Comparison of ENCODE assay signal across 24 cellular contexts in genomic region chr4:126969781-126970180, GRCh38.
"Had no signal": no experiment of that assay in that cellular context is flagged by ENCODE, and none has a peak within 500 bp of the region (broad histone marks: within the 10 kb centered on the region; RNA-seq: fewer than 3 reads in every experiment).

No MANE protein-coding gene starts in this region.

- H3K27me3 Mint-ChIP-seq: activated CD4-positive, alpha-beta T cell treated with anti-CD3 and anti-CD28 coated beads, Interleukin-2, amount 10 ng/mL, durations not matched to agents 7 days and 5 days; activated CD8-positive, alpha-beta memory T cell treated with anti-CD3 and anti-CD28 coated beads, Interleukin-2, amount 10 ng/mL, durations not matched to agents 7 days and 5 days; activated CD8-positive, alpha-beta T cell treated with anti-CD3 and anti-CD28 coated beads for 36 hours; activated naive CD8-positive, alpha-beta T cell treated with anti-CD3 and anti-CD28 coated beads, Interleukin-2, amount 50 U/mL, for 24 hours; effector memory CD8-positive, alpha-beta T cell; memory B cell; stimulated activated naive CD8-positive, alpha-beta T cell treated with anti-CD3 and anti-CD28 coated beads, Interleukin-15, amount 100 ng/mL, for 72 hours had no signal

- H3K4me1 ChIP-seq: gastrocnemius medialis, right atrium auricular region, suprapubic skin had no signal

- H3K27me3 ChIP-seq: brain microvascular endothelial cell, dorsolateral prefrontal cortex, gastrocnemius medialis, right atrium auricular region, suprapubic skin, tibial nerve had no signal

- H3K27ac Mint-ChIP-seq: activated CD4-positive, alpha-beta T cell treated with anti-CD3 and anti-CD28 coated beads, Interleukin-2, amount 10 ng/mL, durations not matched to agents 7 days and 5 days; activated CD8-positive, alpha-beta memory T cell treated with anti-CD3 and anti-CD28 coated beads, Interleukin-2, amount 10 ng/mL, durations not matched to agents 7 days and 5 days; activated CD8-positive, alpha-beta T cell treated with anti-CD3 and anti-CD28 coated beads for 36 hours; activated naive CD8-positive, alpha-beta T cell treated with anti-CD3 and anti-CD28 coated beads, Interleukin-2, amount 50 U/mL, for 24 hours; effector memory CD8-positive, alpha-beta T cell; memory B cell; nephron progenitor cell; stimulated activated naive CD8-positive, alpha-beta T cell treated with anti-CD3 and anti-CD28 coated beads, Interleukin-15, amount 100 ng/mL, for 72 hours had no signal

- H3K9me3 Mint-ChIP-seq: nephron progenitor cell had no signal

- H3K4me3 ChIP-seq: dorsolateral prefrontal cortex, gastrocnemius medialis, right atrium auricular region, suprapubic skin, tibial nerve had no signal

- H3K36me3 ChIP-seq: brain microvascular endothelial cell, gastrocnemius medialis, right atrium auricular region, suprapubic skin, tibial nerve had no signal

- H3K9me3 ChIP-seq: gastrocnemius medialis, right atrium auricular region, suprapubic skin, tibial nerve had no signal

- H3K4me3 Mint-ChIP-seq: activated CD4-positive, alpha-beta T cell treated with anti-CD3 and anti-CD28 coated beads, Interleukin-2, amount 10 ng/mL, durations not matched to agents 7 days and 5 days; activated CD8-positive, alpha-beta memory T cell treated with anti-CD3 and anti-CD28 coated beads, Interleukin-2, amount 10 ng/mL, durations not matched to agents 7 days and 5 days; activated CD8-positive, alpha-beta T cell treated with anti-CD3 and anti-CD28 coated beads for 36 hours; activated naive CD8-positive, alpha-beta T cell treated with anti-CD3 and anti-CD28 coated beads, Interleukin-2, amount 50 U/mL, for 24 hours; effector memory CD8-positive, alpha-beta T cell; memory B cell; nephron progenitor cell; stimulated activated naive CD8-positive, alpha-beta T cell treated with anti-CD3 and anti-CD28 coated beads, Interleukin-15, amount 100 ng/mL, for 72 hours had no signal

- H3K27ac ChIP-seq: brain microvascular endothelial cell, dorsolateral prefrontal cortex, gastrocnemius medialis, right atrium auricular region, suprapubic skin, tibial nerve had no signal

- H3K36me3 Mint-ChIP-seq: activated CD8-positive, alpha-beta memory T cell treated with anti-CD3 and anti-CD28 coated beads, Interleukin-2, amount 10 ng/mL, durations not matched to agents 7 days and 5 days; memory B cell had no signal

- ATAC-seq: activated CD4-positive, CD25-positive, alpha-beta regulatory T cell treated with anti-CD3 and anti-CD28 coated beads, Interleukin-2, amount 50 U/mL, for 24 hours; activated CD8-positive, alpha-beta memory T cell treated with anti-CD3 and anti-CD28 coated beads, Interleukin-2, amount 10 ng/mL, durations not matched to agents 7 days and 5 days; activated CD8-positive, alpha-beta T cell treated with anti-CD3 and anti-CD28 coated beads for 36 hours; activated naive CD8-positive, alpha-beta T cell treated with anti-CD3 and anti-CD28 coated beads, Interleukin-2, amount 50 U/mL, for 24 hours; effector memory CD8-positive, alpha-beta T cell; esophagus mucosa; gastrocnemius medialis; stimulated activated naive CD8-positive, alpha-beta T cell treated with anti-CD3 and anti-CD28 coated beads, Interleukin-15, amount 100 ng/mL, for 72 hours had no signal

- DNase-seq: activated CD4-positive, alpha-beta T cell treated with anti-CD3 and anti-CD28 coated beads, Interleukin-2, amount 10 ng/mL, durations not matched to agents 7 days and 5 days; activated CD8-positive, alpha-beta memory T cell treated with anti-CD3 and anti-CD28 coated beads, Interleukin-2, amount 10 ng/mL, durations not matched to agents 7 days and 5 days; activated CD8-positive, alpha-beta T cell treated with anti-CD3 and anti-CD28 coated beads for 36 hours; activated gamma-delta T cell; activated naive CD4-positive, alpha-beta T cell treated with anti-CD3 and anti-CD28 coated beads, Interleukin-2, amount 50 U/mL, for 16 hours; activated naive CD8-positive, alpha-beta T cell treated with anti-CD3 and anti-CD28 coated beads, Interleukin-2, amount 50 U/mL, for 24 hours; activated T-cell treated with anti-CD3 and anti-CD28 coated beads for 4 hours; brain microvascular endothelial cell; caudate nucleus; dorsolateral prefrontal cortex; effector memory CD8-positive, alpha-beta T cell; gastrocnemius medialis; hypothalamus; nephron progenitor cell; nucleus accumbens; stimulated activated CD4-positive, alpha-beta T cell treated with anti-CD3 and anti-CD28 coated beads, Interleukin-1b, Interleukin-23, amount 100 ng/mL, for 48 hours; stimulated activated naive CD8-positive, alpha-beta T cell treated with anti-CD3 and anti-CD28 coated beads, Interleukin-15, amount 100 ng/mL, for 72 hours; T-helper 2 cell had no signal

- H3K4me1 Mint-ChIP-seq: activated CD4-positive, alpha-beta T cell treated with anti-CD3 and anti-CD28 coated beads, Interleukin-2, amount 10 ng/mL, durations not matched to agents 7 days and 5 days; activated CD8-positive, alpha-beta memory T cell treated with anti-CD3 and anti-CD28 coated beads, Interleukin-2, amount 10 ng/mL, durations not matched to agents 7 days and 5 days; activated naive CD8-positive, alpha-beta T cell treated with anti-CD3 and anti-CD28 coated beads, Interleukin-2, amount 50 U/mL, for 24 hours; memory B cell; nephron progenitor cell; stimulated activated naive CD8-positive, alpha-beta T cell treated with anti-CD3 and anti-CD28 coated beads, Interleukin-15, amount 100 ng/mL, for 72 hours had no signal
